8 cellular contexts compared by ENCODE assay signal in the genomic region with DNA sequence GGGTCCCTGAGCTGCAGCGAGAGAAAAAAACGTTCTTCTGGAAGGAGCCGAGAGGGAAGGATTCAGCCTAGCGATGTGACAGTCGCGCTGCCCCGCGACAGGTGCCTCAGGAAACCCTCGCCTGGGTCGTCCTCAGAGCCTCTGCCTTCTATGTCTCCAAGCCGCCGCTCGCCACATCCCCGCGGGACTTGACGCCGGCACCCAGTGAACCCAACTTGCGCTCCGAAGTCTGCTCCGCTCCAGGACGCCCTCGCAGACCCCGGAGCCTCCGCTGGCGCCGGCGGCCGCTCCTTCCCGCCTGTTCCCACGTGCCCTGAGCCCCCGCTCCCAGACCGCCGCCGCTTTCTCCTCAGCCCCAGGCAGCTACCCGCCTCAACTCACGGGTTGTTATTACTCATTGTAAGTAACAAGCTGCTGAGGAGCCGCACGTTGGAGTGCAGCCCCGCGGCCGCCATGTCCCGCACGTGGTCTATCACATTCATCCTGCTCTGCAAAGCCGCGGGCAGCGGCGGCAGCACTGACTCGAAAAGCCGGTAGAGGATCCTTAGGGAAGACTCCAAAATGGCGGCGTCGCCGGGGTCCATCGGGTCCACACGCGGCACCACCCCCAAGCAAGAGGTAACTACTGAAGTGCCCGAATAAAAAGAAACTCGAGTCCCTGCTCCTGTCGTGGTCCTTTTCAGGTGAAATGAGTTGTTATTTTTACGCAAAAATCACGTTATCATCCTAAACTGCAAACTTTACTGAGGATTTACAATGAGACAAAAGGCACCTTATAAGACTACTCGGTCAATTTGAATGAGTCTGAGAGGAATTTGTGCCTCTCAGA. TPM values are rescaled to one million over a fixed set of nuclear protein-coding genes. Genes with fewer than 3 reads are reported as not detected.
DNase-seq lines count a peak whose midpoint lies in the region.

A gene with protein sequence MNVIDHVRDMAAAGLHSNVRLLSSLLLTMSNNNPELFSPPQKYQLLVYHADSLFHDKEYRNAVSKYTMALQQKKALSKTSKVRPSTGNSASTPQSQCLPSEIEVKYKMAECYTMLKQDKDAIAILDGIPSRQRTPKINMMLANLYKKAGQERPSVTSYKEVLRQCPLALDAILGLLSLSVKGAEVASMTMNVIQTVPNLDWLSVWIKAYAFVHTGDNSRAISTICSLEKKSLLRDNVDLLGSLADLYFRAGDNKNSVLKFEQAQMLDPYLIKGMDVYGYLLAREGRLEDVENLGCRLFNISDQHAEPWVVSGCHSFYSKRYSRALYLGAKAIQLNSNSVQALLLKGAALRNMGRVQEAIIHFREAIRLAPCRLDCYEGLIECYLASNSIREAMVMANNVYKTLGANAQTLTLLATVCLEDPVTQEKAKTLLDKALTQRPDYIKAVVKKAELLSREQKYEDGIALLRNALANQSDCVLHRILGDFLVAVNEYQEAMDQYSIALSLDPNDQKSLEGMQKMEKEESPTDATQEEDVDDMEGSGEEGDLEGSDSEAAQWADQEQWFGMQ (minus strand): TSS at position 563 of the 829 bp plus-strand sequence. CDS start 81 bp downstream, at position 482.

- H3K4me3 ChIP-seq in H7 (ENCODE audit: insufficient read depth, low read depth, low read length) (peak within 1 kb of the TSS; percentile 67), SJSA1 (peak within 1 kb of the TSS; percentile 72), neuron (ENCODE audit: low read length) (peak within 1 kb of the TSS; percentile 94)

- H3K27ac ChIP-seq in SJSA1: peak within 1 kb of the TSS; percentile 99

- H3K36me3 ChIP-seq in H7 (replicated peaks; ENCODE audit: control insufficient read depth, insufficient read depth, low read length) (peaks cover 8% of the 10 kb centered on the region), SJSA1 (peaks cover 37% of the 10 kb centered on the region), neuron (ENCODE audit: insufficient read depth, low read length) (peaks cover 17% of the 10 kb centered on the region)

- H3K4me1 ChIP-seq in SJSA1 (replicated peaks) (peaks cover 18% of the 10 kb centered on the region), neuron (ENCODE audit: insufficient read depth, low read length) (peaks cover 9% of the 10 kb centered on the region)

- H3K27me3 ChIP-seq in H7 (ENCODE audit: control insufficient read depth, insufficient read depth, low read length): no peaks in the 10 kb centered on the region
- H3K27me3 ChIP-seq in SJSA1 (replicated peaks): no peaks in the 10 kb centered on the region
- no peaks in the 10 kb centered on the region for H3K27me3 ChIP-seq in neuron (ENCODE audit: insufficient read depth, low read length)

- DNase-seq in DMS53 (lab: John Stamatoyannopoulos, UW) (peak; percentile 99), H7 (peak; percentile 94), MV-4-11 (lab: John Stamatoyannopoulos, UW) (peak; percentile 81), SJSA1 (ENCODE audit: low read depth in 1 of 2, low spot score in 2 of 2) (peak; percentile 90 to 93), foreskin melanocyte (peak; percentile 77), stromal cell of bone marrow (ENCODE audit: low read depth) (peak; percentile 84)
- DNase-seq in activated naive CD4-positive, alpha-beta T cell (lab: John Stamatoyannopoulos, UW): peak; percentile 67 to 78 (median 70)

- H3K9me3 ChIP-seq in SJSA1 (replicated peaks): no peaks in the 10 kb centered on the region
- H3K9me3 ChIP-seq in neuron (ENCODE audit: low read length): no peaks in the 10 kb centered on the region

- H2AFZ ChIP-seq in neuron (ENCODE audit: low read depth, low read length): peak within 1 kb of the TSS; percentile 100

RNA-seq across cellular contexts. Expression of the gene that starts here (rescaled TPM):
- total RNA-seq in H7 (2014; rRNA removed; shearing (Covaris generic)): 77.3 and 90.4 TPM in 2 replicates
- total RNA-seq in SJSA1 (2014; rRNA removed; shearing (Covaris generic)): 54.9 and 62.4 TPM in 2 replicates

Comparison
In these comparisons a context has a peak if more than half of its experiments do, and no peak if none do; other contexts are left out.
1. Peak in every context shown above with its lines: DNase-seq, H3K4me3 ChIP-seq and H3K27ac ChIP-seq.